In genomic region chr3:16253601-16254000, GRCh38 we compare ENCODE assay signal across 13 cellular contexts. TPM values are rescaled to one million over a fixed set of nuclear protein-coding genes. Genes with fewer than 3 reads are reported as not detected.
DNase-seq lines count a peak whose midpoint lies in the region; ATAC-seq and TF ChIP-seq lines count a peak whose summit lies in the region.
"Had no signal": no experiment of that assay in that cellular context is flagged by ENCODE, and none has a peak within 500 bp of the region (broad histone marks: within the 10 kb centered on the region; RNA-seq: fewer than 3 reads in every experiment).

No MANE protein-coding gene starts in this region.

- H3K36me3 ChIP-seq in mammary epithelial cell (ENCODE audit: insufficient read depth, low read length), result no peaks in the 10 kb centered on the region
- H3K36me3 ChIP-seq in mucosa of descending colon (ENCODE audit: low read depth), result no peaks in the 10 kb centered on the region
- H3K36me3 ChIP-seq in upper lobe of right lung, result peaks cover 8% of the 10 kb centered on the region
- H3K36me3 ChIP-seq in CD8-positive, alpha-beta T cell (ENCODE audit: insufficient read depth, low read length), result no peaks in the 10 kb centered on the region

- dilution Hi-C loops in mammary epithelial cell (cut with HindIII; ENCODE audit: low sequenced_read_pairs), result no loop called here

- no peak overlapping the region for H3K4me2 ChIP-seq in mammary epithelial cell (ENCODE audit: insufficient read depth, low read depth, low read length)

- CTCF ChIA-PET in MCF 10A (lab: Yijun Ruan, JAX) (interaction anchor here (0.5 to 1.8 kb wide), 6 partner anchors 9 to 477 kb away, joined by 3 to 6 read pairs (median 4); no protein-coding TSS in a partner anchor), mammary epithelial cell (lab: Charles Lee; ENCODE audit: low non-redundant PET) (no interaction called here)
- CTCF ChIA-PET in CD8-positive, alpha-beta T cell (lab: Charles Lee), result interaction anchor here (2.0 kb wide), 1 partner anchor 206 kb away, joined by 6 read pairs; no protein-coding TSS in a partner anchor

- DNase-seq in MCF 10A (ENCODE audit: unreplicated experiment), result peak; percentile 78
- DNase-seq in mammary epithelial cell, result no peak
- peak; percentile 49 for DNase-seq in fibroblast of mammary gland (ENCODE audit: low read depth)
- peak in 1 of 3 donors; percentile 18 for DNase-seq in mucosa of descending colon
- peak; percentile 78 for DNase-seq in upper lobe of right lung
- no peak for DNase-seq in HCEC 1CT
- DNase-seq in CD8-positive, alpha-beta T cell, result no peak
- DNase-seq: activated CD4-positive, alpha-beta T cell treated with anti-CD3 and anti-CD28 coated beads, Interleukin-2, amount 50 U/mL, for 1 hour; activated effector memory CD4-positive, alpha-beta T cell treated with anti-CD3 and anti-CD28 coated beads, Interleukin-2, amount 50 U/mL, for 16 hours; cerebellar nuclear complex; H9 had no signal

- H3K9me3 ChIP-seq in mammary epithelial cell (replicated peaks; ENCODE audit: insufficient read depth, low read length) (no peaks in the 10 kb centered on the region), mucosa of descending colon (no peaks in the 10 kb centered on the region), upper lobe of right lung (no peaks in the 10 kb centered on the region)
- H3K9me3 ChIP-seq in CD8-positive, alpha-beta T cell (ENCODE audit: low read length), result no peaks in the 10 kb centered on the region
- H3K9me3 ChIP-seq: pancreas had no signal

- peaks cover 22% of the 10 kb centered on the region for H3K4me1 Mint-ChIP-seq in MCF 10A (ENCODE audit: insufficient read depth, unreplicated experiment)
- H3K4me1 Mint-ChIP-seq in CD8-positive, alpha-beta T cell (ENCODE audit: low read depth), result peaks cover 3% of the 10 kb centered on the region
- H3K4me1 Mint-ChIP-seq: H9 had no signal

- no peaks in the 10 kb centered on the region for H3K36me3 Mint-ChIP-seq in MCF 10A (ENCODE audit: insufficient read depth, unreplicated experiment)
- H3K36me3 Mint-ChIP-seq in CD8-positive, alpha-beta T cell, result peaks cover 5% of the 10 kb centered on the region

- TF ChIP-seq CTCF in MCF 10A (IDR thresholded peaks at IDR 0.05; ENCODE audit: unreplicated experiment), result no peak
- TF ChIP-seq CTCF in mammary epithelial cell (conservative IDR thresholded peaks at IDR 0.05 in 1 of 2, IDR thresholded peaks at IDR 0.05 in 1 of 2; ENCODE audit: extremely low read depth in 1 of 2, insufficient read depth in 1 of 2, low read depth in 1 of 2, low read length in 2 of 2), result no peak
- TF ChIP-seq CTCF in fibroblast of mammary gland (conservative IDR thresholded peaks at IDR 0.05; ENCODE audit: control insufficient read depth, insufficient read depth, low read depth, low read length), result no peak
- no peak for TF ChIP-seq CTCF in mucosa of descending colon (IDR thresholded peaks at IDR 0.05)
- TF ChIP-seq CTCF in upper lobe of right lung (IDR thresholded peaks at IDR 0.05), result no peak
- no peak for TF ChIP-seq CTCF in CD8-positive, alpha-beta T cell (IDR thresholded peaks at IDR 0.05)

- in situ Hi-C loops in mammary epithelial cell (cut with MboI; ENCODE audit: low sequenced_read_pairs in 2 of 2), result no loop called here

- H2AFZ ChIP-seq in mammary epithelial cell (ENCODE audit: low read depth, low read length), result no peak overlapping the region

- POLR2A ChIA-PET in MCF 10A (lab: Yijun Ruan, JAX), result interaction anchor here (0.5 to 4.4 kb wide), 8 partner anchors 11 to 457 kb away, joined by 3 to 47 read pairs (median 4); partner anchors contain the start of genes DPH3 and OXNAD1
- POLR2A ChIA-PET in CD8-positive, alpha-beta T cell (lab: Charles Lee), result interaction anchor here (0.5 kb wide), 1 partner anchor 305 kb away, joined by 3 read pairs; no protein-coding TSS in a partner anchor

- H3K27ac Mint-ChIP-seq in MCF 10A (ENCODE audit: low read depth, unreplicated experiment), result no peak overlapping the region
- H3K27ac Mint-ChIP-seq in CD8-positive, alpha-beta T cell, result no peak overlapping the region
- H3K27ac Mint-ChIP-seq: H9 had no signal

- H3K9me3 Mint-ChIP-seq in MCF 10A (ENCODE audit: unreplicated experiment), result no peaks in the 10 kb centered on the region
- H3K9me3 Mint-ChIP-seq in CD8-positive, alpha-beta T cell, result no peaks in the 10 kb centered on the region
- H3K9me3 Mint-ChIP-seq: H9 had no signal

- H3K4me3 Mint-ChIP-seq in MCF 10A (ENCODE audit: unreplicated experiment), result no peak overlapping the region
- no peak overlapping the region for H3K4me3 Mint-ChIP-seq in CD8-positive, alpha-beta T cell
- H3K4me3 Mint-ChIP-seq: H9 had no signal

- H3K9ac ChIP-seq in mammary epithelial cell (ENCODE audit: insufficient read depth, low read length), result no peak overlapping the region

- ATAC-seq in mucosa of descending colon (peak; percentile 21), upper lobe of right lung (peak; percentile 95), HG03108 (IDR thresholded peaks at IDR 0.05; ENCODE audit: unreplicated experiment) (no peak)
- no peak for ATAC-seq in CD8-positive, alpha-beta T cell

- BruUV-seq in MCF 10A (replicated peaks; lab: Mats Ljungman, UMichigan) (no TSS peak), mammary epithelial cell (replicated peaks; lab: Mats Ljungman, UMichigan) (no TSS peak)

- no peaks in the 10 kb centered on the region for H3K4me1 ChIP-seq in mammary epithelial cell (ENCODE audit: insufficient read depth, low read length)
- peaks cover 3% of the 10 kb centered on the region for H3K4me1 ChIP-seq in mucosa of descending colon (ENCODE audit: low read depth)
- H3K4me1 ChIP-seq in upper lobe of right lung, result peaks cover 15% of the 10 kb centered on the region
- no peaks in the 10 kb centered on the region for H3K4me1 ChIP-seq in CD8-positive, alpha-beta T cell (ENCODE audit: insufficient read depth, low read length)

- no peaks in the 10 kb centered on the region for H3K27me3 ChIP-seq in mammary epithelial cell (ENCODE audit: insufficient read depth, low read length)
- H3K27me3 ChIP-seq in upper lobe of right lung, result no peaks in the 10 kb centered on the region
- H3K27me3 ChIP-seq in CD8-positive, alpha-beta T cell (ENCODE audit: insufficient read depth, low read length), result no peaks in the 10 kb centered on the region
- H3K27me3 ChIP-seq: pancreas had no signal

- H3K27ac ChIP-seq in mammary epithelial cell (ENCODE audit: insufficient read depth, low read depth, low read length) (no peak overlapping the region), upper lobe of right lung (peak overlapping the region; percentile 42)
- no peak overlapping the region for H3K27ac ChIP-seq in CD8-positive, alpha-beta T cell (ENCODE audit: low read depth, low read length)

- H4K20me1 ChIP-seq in mammary epithelial cell (ENCODE audit: insufficient read depth, low read length), result no peaks in the 10 kb centered on the region

- intact Hi-C loops in MCF 10A (cut with micrococcal nuclease) (no loop called here), mammary epithelial cell (cut with micrococcal nuclease) (no loop called here), mucosa of descending colon (cut with DNase I, micrococcal nuclease) (no loop called here), upper lobe of right lung (cut with DNase I) (no loop called here)
- intact Hi-C loops in CD8-positive, alpha-beta T cell (cut with DNase I, micrococcal nuclease), result no loop called here

- no peaks in the 10 kb centered on the region for H3K27me3 Mint-ChIP-seq in MCF 10A (ENCODE audit: insufficient read depth, unreplicated experiment)
- no peaks in the 10 kb centered on the region for H3K27me3 Mint-ChIP-seq in CD8-positive, alpha-beta T cell (ENCODE audit: low read depth)

- 91% methylated on average over 7 of the region's 7 CpGs for WGBS in mammary epithelial cell (ENCODE audit: low coverage, missing lambda C conversion rate)

- no peaks in the 10 kb centered on the region for H3K79me2 ChIP-seq in mammary epithelial cell (ENCODE audit: insufficient read depth, low read length)

- H3K4me3 ChIP-seq in mammary epithelial cell (replicated peaks in 1 of 3; ENCODE audit: insufficient read depth in 1 of 3, low read depth in 2 of 3, low read length in 3 of 3), result no peak overlapping the region
- H3K4me3 ChIP-seq in fibroblast of mammary gland (ENCODE audit: control insufficient read depth, low read depth, low read length), result no peak overlapping the region
- no peak overlapping the region for H3K4me3 ChIP-seq in mucosa of descending colon
- H3K4me3 ChIP-seq in upper lobe of right lung, result no peak overlapping the region
- no peak overlapping the region for H3K4me3 ChIP-seq in CD8-positive, alpha-beta T cell (ENCODE audit: low read depth, low read length)
- H3K4me3 ChIP-seq: pancreas had no signal

RNA-seq across cellular contexts. Expression of gene DPH3, which starts 11.1 kb away (rescaled TPM):
- total RNA-seq in MCF 10A (2022) (30.5 and 39.8 TPM in 2 replicates), mammary epithelial cell (10 to 100 TPM; 16.3 to 27.8 TPM), mucosa of descending colon (10 to 100 TPM; 20.0 to 26.4 (median 21.0) TPM), upper lobe of right lung (29.8 TPM)
- 10.2 TPM for polyA plus RNA-seq in mammary epithelial cell
- polyA minus RNA-seq in mammary epithelial cell, result 2.6 TPM
- total RNA-seq in CD8-positive, alpha-beta T cell, result 10 to 100 TPM in 1 of 2 experiments, 1 to 10 TPM in 1; 9.7 to 13.9 TPM

RNA-seq across cellular contexts. Expression of gene OXNAD1, which starts 11.4 kb away (rescaled TPM):
- 19.0 and 27.6 TPM in 2 replicates for total RNA-seq in MCF 10A (2022)
- total RNA-seq in mammary epithelial cell, result 10 to 100 TPM; 11.3 to 13.7 TPM
- 8.4 TPM for polyA plus RNA-seq in mammary epithelial cell
- polyA minus RNA-seq in mammary epithelial cell, result 16.7 TPM
- 10 to 100 TPM; 21.5 to 35.2 (median 28.4) TPM for total RNA-seq in mucosa of descending colon
- 12.8 TPM for total RNA-seq in upper lobe of right lung
- 100 to 1,000 TPM; 156 TPM for total RNA-seq in CD8-positive, alpha-beta T cell

Comparison
In these comparisons a context has a peak if more than half of its experiments do, and no peak if none do; other contexts are left out.
1. DNase-seq: peak in MCF 10A (single experiment), fibroblast of mammary gland (single experiment) and upper lobe of right lung (single experiment); none in mammary epithelial cell (single experiment), HCEC 1CT (single experiment) and CD8-positive, alpha-beta T cell (0 of 7).
2. ATAC-seq: peak in mucosa of descending colon (single experiment) and upper lobe of right lung (single experiment); none in CD8-positive, alpha-beta T cell (single experiment) and HG03108 (single experiment).